Comparison of ENCODE assay signal across 14 cellular contexts in the genomic region with DNA sequence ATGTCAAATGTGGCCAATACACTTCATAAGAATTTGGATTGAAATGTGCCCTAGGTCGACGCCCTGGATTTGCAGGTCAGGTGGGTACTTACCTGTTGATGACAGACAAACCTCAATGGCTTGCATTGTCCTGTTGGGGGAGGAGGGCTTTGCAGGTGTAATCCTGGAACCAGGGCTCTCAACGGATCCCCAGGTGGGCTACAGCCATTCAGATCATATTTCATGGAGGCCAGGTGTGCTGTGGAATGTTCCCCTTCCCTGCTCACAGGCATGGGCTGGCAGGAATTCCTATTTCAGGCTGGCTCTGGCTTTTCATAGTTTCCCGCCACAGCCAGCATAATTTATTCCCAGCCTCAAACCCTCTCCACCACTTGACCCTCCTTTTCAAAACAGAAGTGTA.
"Had no signal": no experiment of that assay in that cellular context is flagged by ENCODE, and none has a peak within 500 bp of the region (broad histone marks: within the 10 kb centered on the region; RNA-seq: fewer than 3 reads in every experiment).

No MANE protein-coding gene starts in this region.

- H3K4me3 Mint-ChIP-seq: activated CD4-positive, alpha-beta memory T cell treated with anti-CD3 and anti-CD28 coated beads, Interleukin-2, amount 10 ng/mL, durations not matched to agents 7 days and 5 days; activated naive CD8-positive, alpha-beta T cell treated with anti-CD3 and anti-CD28 coated beads for 36 hours; activated T-cell treated with anti-CD3 and anti-CD28 coated beads, Interleukin-2, amount 50 U/mL, for 72 hours; neural crest cell; stimulated activated naive CD8-positive, alpha-beta T cell treated with anti-CD3 and anti-CD28 coated beads, Interleukin-15, Interleukin-2, amounts not matched to agents 100 ng/mL and 50 ng/mL, for 24 hours had no signal

- H3K36me3 Mint-ChIP-seq: activated naive CD8-positive, alpha-beta T cell treated with anti-CD3 and anti-CD28 coated beads for 36 hours had no signal

- H3K4me3 ChIP-seq: ovary, upper lobe of right lung had no signal

- H3K4me1 Mint-ChIP-seq: activated CD4-positive, alpha-beta memory T cell treated with anti-CD3 and anti-CD28 coated beads, Interleukin-2, amount 10 ng/mL, durations not matched to agents 7 days and 5 days; activated naive CD8-positive, alpha-beta T cell treated with anti-CD3 and anti-CD28 coated beads for 36 hours had no signal

- H3K36me3 ChIP-seq: brain microvascular endothelial cell, ovary, upper lobe of right lung had no signal

- H3K27ac Mint-ChIP-seq: activated CD4-positive, alpha-beta memory T cell treated with anti-CD3 and anti-CD28 coated beads, Interleukin-2, amount 10 ng/mL, durations not matched to agents 7 days and 5 days; activated naive CD8-positive, alpha-beta T cell treated with anti-CD3 and anti-CD28 coated beads for 36 hours; activated T-cell treated with anti-CD3 and anti-CD28 coated beads, Interleukin-2, amount 50 U/mL, for 72 hours; stimulated activated naive CD8-positive, alpha-beta T cell treated with anti-CD3 and anti-CD28 coated beads, Interleukin-15, Interleukin-2, amounts not matched to agents 100 ng/mL and 50 ng/mL, for 24 hours had no signal

- H3K9me3 ChIP-seq: ovary, upper lobe of right lung had no signal

- H3K27ac ChIP-seq: brain microvascular endothelial cell, ovary, upper lobe of right lung had no signal

- H3K27me3 Mint-ChIP-seq: activated CD4-positive, alpha-beta memory T cell treated with anti-CD3 and anti-CD28 coated beads, Interleukin-2, amount 10 ng/mL, durations not matched to agents 7 days and 5 days; activated naive CD8-positive, alpha-beta T cell treated with anti-CD3 and anti-CD28 coated beads for 36 hours; stimulated activated naive CD8-positive, alpha-beta T cell treated with anti-CD3 and anti-CD28 coated beads, Interleukin-15, Interleukin-2, amounts not matched to agents 100 ng/mL and 50 ng/mL, for 24 hours had no signal

- H3K4me1 ChIP-seq: upper lobe of right lung had no signal

- H3K27me3 ChIP-seq: brain microvascular endothelial cell, ovary had no signal

- ATAC-seq: activated T-cell treated with anti-CD3 and anti-CD28 coated beads, Interleukin-2, amount 50 U/mL, for 72 hours; esophagus mucosa; upper lobe of right lung had no signal

- H3K9me3 Mint-ChIP-seq: activated CD4-positive, alpha-beta memory T cell treated with anti-CD3 and anti-CD28 coated beads, Interleukin-2, amount 10 ng/mL, durations not matched to agents 7 days and 5 days; activated T-cell treated with anti-CD3 and anti-CD28 coated beads, Interleukin-2, amount 50 U/mL, for 72 hours; neural crest cell; stimulated activated naive CD8-positive, alpha-beta T cell treated with anti-CD3 and anti-CD28 coated beads, Interleukin-15, Interleukin-2, amounts not matched to agents 100 ng/mL and 50 ng/mL, for 24 hours had no signal

- DNase-seq: activated CD4-positive, alpha-beta memory T cell treated with anti-CD3 and anti-CD28 coated beads, Interleukin-2, amount 10 ng/mL, durations not matched to agents 7 days and 5 days; activated CD8-positive, alpha-beta memory T cell treated with anti-CD3 and anti-CD28 coated beads, Interleukin-2, amount 50 U/mL, for 4 hours; activated gamma-delta T cell treated with Interleukin-2 at 50 U/mL for 16 hours; activated naive CD8-positive, alpha-beta T cell treated with anti-CD3 and anti-CD28 coated beads for 36 hours; activated T-cell treated with anti-CD3 and anti-CD28 coated beads, Interleukin-2, amount 50 U/mL, for 72 hours; brain microvascular endothelial cell; dermis blood vessel endothelial cell; stimulated activated CD4-positive, alpha-beta T cell treated with anti-CD3 and anti-CD28 coated beads, Interleukin-4, amount 100 ng/mL, for 1 hour; stimulated activated CD8-positive, alpha-beta memory T cell treated with anti-CD3 and anti-CD28 coated beads, Interleukin-4, amount 100 ng/mL, for 48 hours; upper lobe of right lung had no signal
